ENCODE assay signal across 14 cellular contexts in genomic region chr14:102078840-102079699, GRCh38. TPM values are rescaled to one million over a fixed set of nuclear protein-coding genes. Genes with fewer than 3 reads are reported as not detected.
DNase-seq lines count a peak whose midpoint lies in the region; ATAC-seq and TF ChIP-seq lines count a peak whose summit lies in the region.
"Had no signal": no experiment of that assay in that cellular context is flagged by ENCODE, and none has a peak within 500 bp of the region (broad histone marks: within the 10 kb centered on the region; RNA-seq: fewer than 3 reads in every experiment).

No MANE protein-coding gene starts in this region.

- no peak for TF ChIP-seq CTCF in HFFc6 (IDR thresholded peaks at IDR 0.05)

- peak; percentile 38 for DNase-seq in NCI-H2171 treated with DMSO at 0.1 percent for 48 hours (lab: John Stamatoyannopoulos, UW)
- DNase-seq in NCI-H2171 (lab: John Stamatoyannopoulos, UW) = no peak
- no peak for DNase-seq in HFFc6
- DNase-seq in activated naive CD8-positive, alpha-beta T cell treated with anti-CD3 and anti-CD28 coated beads, Interleukin-2, amount 10 ng/mL, durations not matched to agents 7 days and 5 days = no peak
- DNase-seq in naive thymus-derived CD8-positive, alpha-beta T cell = no peak
- DNase-seq in activated gamma-delta T cell treated with Interleukin-2 at 50 U/mL for 16 hours = no peak
- no peak for DNase-seq in stimulated activated CD4-positive, alpha-beta T cell treated with anti-CD3 and anti-CD28 coated beads, Interleukin-4, amount 100 ng/mL, for 4 hours
- DNase-seq: 8988T, cortex of kidney, mesenchymal stem cell, NCI-H1436, NCI-H510A treated with DMSO at 0.1 percent for 48 hours, occipital lobe had no signal

- peaks cover 23% of the 10 kb centered on the region for H3K4me1 Mint-ChIP-seq in HFFc6 (ENCODE audit: low read depth)
- peaks cover 41% of the 10 kb centered on the region for H3K4me1 Mint-ChIP-seq in activated naive CD8-positive, alpha-beta T cell treated with anti-CD3 and anti-CD28 coated beads, Interleukin-2, amount 10 ng/mL, durations not matched to agents 7 days and 5 days
- H3K4me1 Mint-ChIP-seq in naive thymus-derived CD8-positive, alpha-beta T cell = peaks cover 17 to 44% (median 38%) of the 10 kb centered on the region in 4 donors

- ATAC-seq in activated naive CD8-positive, alpha-beta T cell treated with anti-CD3 and anti-CD28 coated beads, Interleukin-2, amount 10 ng/mL, durations not matched to agents 7 days and 5 days (ENCODE audit: low read depth) = no peak
- ATAC-seq in naive thymus-derived CD8-positive, alpha-beta T cell = peak in 1 of 2 donors; percentile 20
- ATAC-seq in HG03571 (IDR thresholded peaks at IDR 0.05; ENCODE audit: unreplicated experiment) = no peak

- peak overlapping the region; percentile 42 for H3K27ac Mint-ChIP-seq in HFFc6
- peak overlapping the region; percentile 60 for H3K27ac Mint-ChIP-seq in activated naive CD8-positive, alpha-beta T cell treated with anti-CD3 and anti-CD28 coated beads, Interleukin-2, amount 10 ng/mL, durations not matched to agents 7 days and 5 days
- peak overlapping the region in 9 of 10 donors; percentile 5 to 90 (median 53) for H3K27ac Mint-ChIP-seq in naive thymus-derived CD8-positive, alpha-beta T cell

- H3K27me3 Mint-ChIP-seq in HFFc6 (ENCODE audit: insufficient read depth) = no peaks in the 10 kb centered on the region; the same call in 1 of the 2 replicates
- H3K27me3 Mint-ChIP-seq in activated naive CD8-positive, alpha-beta T cell treated with anti-CD3 and anti-CD28 coated beads, Interleukin-2, amount 10 ng/mL, durations not matched to agents 7 days and 5 days = no peaks in the 10 kb centered on the region
- no peaks in the 10 kb centered on the region for H3K27me3 Mint-ChIP-seq in naive thymus-derived CD8-positive, alpha-beta T cell

- H3K4me3 Mint-ChIP-seq in HFFc6 = no peak overlapping the region
- H3K4me3 Mint-ChIP-seq in activated naive CD8-positive, alpha-beta T cell treated with anti-CD3 and anti-CD28 coated beads, Interleukin-2, amount 10 ng/mL, durations not matched to agents 7 days and 5 days = no peak overlapping the region
- H3K4me3 Mint-ChIP-seq in naive thymus-derived CD8-positive, alpha-beta T cell = no peak overlapping the region

- no peaks in the 10 kb centered on the region for H3K9me3 Mint-ChIP-seq in HFFc6
- H3K9me3 Mint-ChIP-seq in activated naive CD8-positive, alpha-beta T cell treated with anti-CD3 and anti-CD28 coated beads, Interleukin-2, amount 10 ng/mL, durations not matched to agents 7 days and 5 days = no peaks in the 10 kb centered on the region
- H3K9me3 Mint-ChIP-seq in naive thymus-derived CD8-positive, alpha-beta T cell = peaks cover 0 to 2% (median 0%) of the 10 kb centered on the region in 9 donors

- peaks cover 58% of the 10 kb centered on the region for H3K36me3 Mint-ChIP-seq in HFFc6 (ENCODE audit: low read depth)
- H3K36me3 Mint-ChIP-seq in activated naive CD8-positive, alpha-beta T cell treated with anti-CD3 and anti-CD28 coated beads, Interleukin-2, amount 10 ng/mL, durations not matched to agents 7 days and 5 days = peaks cover 47% of the 10 kb centered on the region
- H3K36me3 Mint-ChIP-seq in naive thymus-derived CD8-positive, alpha-beta T cell = peaks cover 14 to 60% (median 26%) of the 10 kb centered on the region in 3 donors

- POLR2A ChIA-PET in activated naive CD8-positive, alpha-beta T cell treated with anti-CD3 and anti-CD28 coated beads, Interleukin-2, amount 10 ng/mL, durations not matched to agents 7 days and 5 days (lab: Charles Lee) = no interaction called here
- POLR2A ChIA-PET in naive thymus-derived CD8-positive, alpha-beta T cell (lab: Charles Lee) = interaction anchor here (1.2 kb wide), 1 partner anchor 9 kb away, joined by 5 read pairs; no protein-coding TSS in a partner anchor

RNA-seq across cellular contexts. Expression of gene HSP90AA1, which starts 7.8 kb away (rescaled TPM):
- 100 to 1,000 TPM; 616 to 859 (median 665) TPM for total RNA-seq in HFFc6 (2021; fragmentation: NEBNext Ultra II Directional; extraction: Animal tissue kit (Norgen Biotek cat#: 25700))
- 100 to 1,000 TPM; 372 to 398 TPM for total RNA-seq in activated naive CD8-positive, alpha-beta T cell treated with anti-CD3 and anti-CD28 coated beads, Interleukin-2, amount 10 ng/mL, durations not matched to agents 7 days and 5 days
- total RNA-seq in naive thymus-derived CD8-positive, alpha-beta T cell = 100 to 1,000 TPM; 356 to 373 TPM
- 100 to 1,000 TPM; 401 to 445 (median 427) TPM for polyA plus RNA-seq in naive thymus-derived CD8-positive, alpha-beta T cell
